Comparison of ENCODE assay signal across 12 cellular contexts in the genomic region with DNA sequence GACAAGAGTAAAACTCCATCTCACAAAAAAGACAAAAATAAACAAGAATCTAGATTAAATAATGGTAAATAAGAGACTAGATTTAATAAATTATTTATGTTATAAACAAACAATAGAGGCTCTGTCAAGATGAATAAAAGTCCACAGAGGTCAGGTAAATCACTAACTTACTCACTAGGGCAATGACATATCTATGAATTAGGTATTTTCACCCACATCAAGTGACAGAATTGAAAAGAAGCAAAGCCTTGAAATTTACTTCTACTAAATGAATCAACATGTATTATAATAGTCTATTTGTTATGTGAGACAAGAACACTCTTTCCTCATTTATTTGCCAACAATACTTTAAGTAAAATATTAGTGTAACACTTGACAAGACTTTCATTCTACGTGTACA.
"Had no signal": no experiment of that assay in that cellular context is flagged by ENCODE, and none has a peak within 500 bp of the region (broad histone marks: within the 10 kb centered on the region; RNA-seq: fewer than 3 reads in every experiment).

No MANE protein-coding gene starts in this region.

- H3K4me3 Mint-ChIP-seq: activated CD4-positive, alpha-beta T cell treated with anti-CD3 and anti-CD28 coated beads, Interleukin-2, amount 10 ng/mL, durations not matched to agents 24 days and 14 days; activated naive CD8-positive, alpha-beta T cell treated with anti-CD3 and anti-CD28 coated beads, Interleukin-2, amount 10 ng/mL, durations not matched to agents 7 days and 5 days; stimulated activated effector memory CD8-positive, alpha-beta T cell treated with anti-CD3 and anti-CD28 coated beads, Interleukin-12 subunit alpha, Interleukin-12 subunit beta, amount 100 ng/mL, for 72 hours had no signal

- H3K27me3 Mint-ChIP-seq: activated CD4-positive, alpha-beta T cell treated with anti-CD3 and anti-CD28 coated beads, Interleukin-2, amount 10 ng/mL, durations not matched to agents 24 days and 14 days; activated naive CD8-positive, alpha-beta T cell treated with anti-CD3 and anti-CD28 coated beads, Interleukin-2, amount 10 ng/mL, durations not matched to agents 7 days and 5 days had no signal

- H3K9me3 ChIP-seq: esophagus muscularis mucosa, psoas muscle, right lobe of liver, tibial nerve had no signal

- H3K27ac ChIP-seq: esophagus muscularis mucosa, psoas muscle, right lobe of liver, VCaP had no signal

- H3K36me3 ChIP-seq: esophagus muscularis mucosa, right lobe of liver, tibial nerve had no signal

- ATAC-seq: left cardiac atrium; psoas muscle; stimulated activated effector memory CD8-positive, alpha-beta T cell treated with anti-CD3 and anti-CD28 coated beads, Interleukin-12 subunit alpha, Interleukin-12 subunit beta, amount 100 ng/mL, for 72 hours had no signal

- DNase-seq: activated CD4-positive, alpha-beta T cell treated with anti-CD3 and anti-CD28 coated beads, Interleukin-2, amount 10 ng/mL, durations not matched to agents 24 days and 14 days; activated effector memory CD4-positive, alpha-beta T cell treated with anti-CD3 and anti-CD28 coated beads, Interleukin-2, amount 50 U/mL, for 16 hours; activated naive CD8-positive, alpha-beta T cell treated with anti-CD3 and anti-CD28 coated beads, Interleukin-2, amount 10 ng/mL, durations not matched to agents 7 days and 5 days; anterior cingulate cortex; left cardiac atrium; psoas muscle; right lobe of liver; T1000 had no signal

- H3K9me3 Mint-ChIP-seq: activated CD4-positive, alpha-beta T cell treated with anti-CD3 and anti-CD28 coated beads, Interleukin-2, amount 10 ng/mL, durations not matched to agents 24 days and 14 days; activated naive CD8-positive, alpha-beta T cell treated with anti-CD3 and anti-CD28 coated beads, Interleukin-2, amount 10 ng/mL, durations not matched to agents 7 days and 5 days; stimulated activated effector memory CD8-positive, alpha-beta T cell treated with anti-CD3 and anti-CD28 coated beads, Interleukin-12 subunit alpha, Interleukin-12 subunit beta, amount 100 ng/mL, for 72 hours had no signal

- H3K4me3 ChIP-seq: esophagus muscularis mucosa, psoas muscle, right lobe of liver, tibial nerve had no signal

- H3K27me3 ChIP-seq: esophagus muscularis mucosa, right lobe of liver, tibial nerve had no signal

- H3K27ac Mint-ChIP-seq: activated naive CD8-positive, alpha-beta T cell treated with anti-CD3 and anti-CD28 coated beads, Interleukin-2, amount 10 ng/mL, durations not matched to agents 7 days and 5 days had no signal
